ENCODE assay signal across 9 cellular contexts in the genomic region with DNA sequence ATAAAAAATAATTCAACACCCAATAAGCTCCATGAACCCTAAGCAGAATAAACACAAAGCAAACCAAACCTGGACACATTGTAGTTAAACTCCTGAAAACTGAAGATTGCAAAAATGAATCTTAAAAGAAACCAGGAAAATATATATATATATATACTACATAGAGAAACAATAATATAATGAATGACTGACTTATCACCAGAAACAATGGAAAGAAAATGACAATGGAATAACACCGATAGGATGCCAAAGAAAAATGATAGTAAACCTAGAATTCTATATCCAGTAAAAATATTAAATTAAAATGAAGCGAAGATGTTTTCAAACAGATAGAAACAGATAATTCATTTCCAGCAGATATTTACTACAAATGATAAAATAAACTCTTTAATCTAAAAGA.
"Had no signal": no experiment of that assay in that cellular context is flagged by ENCODE, and none has a peak within 500 bp of the region (broad histone marks: within the 10 kb centered on the region; RNA-seq: fewer than 3 reads in every experiment).

No MANE protein-coding gene starts in this region.

- H3K4me3 Mint-ChIP-seq: GM23338, H9 had no signal

- DNase-seq: H9, HCEC 1CT, IMR-90, KG1 had no signal

- H2AFZ ChIP-seq: GM23338 had no signal

- FAIRE-seq: H1, H54, HTR-8/SVneo, K562 had no signal

- H3K4me2 ChIP-seq: GM23338 had no signal

- H3K4me1 Mint-ChIP-seq: GM23338, H9 had no signal

- ATAC-seq: GM23338, K562 had no signal

- H3K4me3 ChIP-seq: GM23338, K562 had no signal

- H3K27ac Mint-ChIP-seq: GM23338 had no signal
